Comparison of ENCODE assay signal across 15 cellular contexts in genomic region chr9:97562542-97562941, GRCh38.
DNase-seq lines count a peak whose midpoint lies in the region; ATAC-seq and TF ChIP-seq lines count a peak whose summit lies in the region.
"Had no signal": no experiment of that assay in that cellular context is flagged by ENCODE, and none has a peak within 500 bp of the region (broad histone marks: within the 10 kb centered on the region; RNA-seq: fewer than 3 reads in every experiment).

No MANE protein-coding gene starts in this region.

- peaks cover 0 to 60% of the 10 kb centered on the region in 2 donors for H3K36me3 ChIP-seq in psoas muscle (ENCODE audit: insufficient read depth in 1 of 2, low read depth in 1 of 2)

- TF ChIP-seq CTCF in coronary artery (IDR thresholded peaks at IDR 0.05) (no peak), psoas muscle (IDR thresholded peaks at IDR 0.05) (no peak), type B pancreatic cell (conservative IDR thresholded peaks at IDR 0.05) (no peak)

- H3K36me3 Mint-ChIP-seq in type B pancreatic cell: no peaks in the 10 kb centered on the region

- no peak overlapping the region for H3K27ac Mint-ChIP-seq in type B pancreatic cell

- H3K27me3 Mint-ChIP-seq in type B pancreatic cell: peaks cover 8% of the 10 kb centered on the region

- H3K27ac ChIP-seq in coronary artery (peak overlapping the region; percentile 0 to 4), psoas muscle (peak overlapping the region; percentile 84)
- H3K27ac ChIP-seq: C4-2B had no signal

- H3K4me1 Mint-ChIP-seq in type B pancreatic cell (ENCODE audit: unreplicated experiment): peaks cover 6% of the 10 kb centered on the region

- H3K9me3 Mint-ChIP-seq in type B pancreatic cell: no peaks in the 10 kb centered on the region
- H3K9me3 Mint-ChIP-seq: H9 had no signal

- DNase-seq in activated effector memory CD4-positive, alpha-beta T cell treated with anti-CD3 and anti-CD28 coated beads, Interleukin-2, amount 50 U/mL, for 16 hours: peak; percentile 6
- no peak for DNase-seq in activated effector memory CD4-positive, alpha-beta T cell treated with Interleukin-2 at 50 U/mL for 16 hours
- DNase-seq in coronary artery (ENCODE audit: low spot score) (peak; percentile 69), psoas muscle (peak in 1 of 2 donors; percentile 42), type B pancreatic cell (ENCODE audit: extremely low spot score, unreplicated experiment) (peak; percentile 20), SIG-M5 (lab: John Stamatoyannopoulos, UW) (no peak)
- DNase-seq: H9, IMR-90, NCI-H1417, NCI-H2029 treated with DMSO at 0.1 percent for 48 hours, NCI-H510A had no signal

- peaks cover 53% of the 10 kb centered on the region for H3K4me1 ChIP-seq in psoas muscle

- no peaks in the 10 kb centered on the region for H3K9me3 ChIP-seq in psoas muscle

- 87 to 95% (median 94%) methylated on average over 5 of the region's 5 CpGs for WGBS in psoas muscle, 3 donors

- ATAC-seq in psoas muscle: no peak
- no peak for ATAC-seq in HG03159 (IDR thresholded peaks at IDR 0.05; ENCODE audit: unreplicated experiment)
- no peak for ATAC-seq in GM21723 (IDR thresholded peaks at IDR 0.05; ENCODE audit: unreplicated experiment)
- ATAC-seq: Panc1 had no signal

- intact Hi-C loops in psoas muscle (cut with DNase I): no loop called here

- H3K4me3 ChIP-seq in coronary artery (no peak overlapping the region), psoas muscle (no peak overlapping the region)

- H3K27me3 ChIP-seq in psoas muscle (ENCODE audit: insufficient read depth in 3 of 3, low read length in 2 of 3): no peaks in the 10 kb centered on the region

- no peak overlapping the region for H3K4me3 Mint-ChIP-seq in type B pancreatic cell
- H3K4me3 Mint-ChIP-seq: H9 had no signal

Comparison
In these comparisons a context has a peak if more than half of its experiments do, and no peak if none do; other contexts are left out.
1. DNase-seq: peak in activated effector memory CD4-positive, alpha-beta T cell treated with anti-CD3 and anti-CD28 coated beads, Interleukin-2, amount 50 U/mL, for 16 hours (single experiment), coronary artery (single experiment) and type B pancreatic cell (single experiment); none in activated effector memory CD4-positive, alpha-beta T cell treated with Interleukin-2 at 50 U/mL for 16 hours (single experiment) and SIG-M5 (single experiment).